In genomic region chr12:2605301-2605700, GRCh38 we compare ENCODE assay signal across 36 cellular contexts.
"Had no signal": no experiment of that assay in that cellular context is flagged by ENCODE, and none has a peak within 500 bp of the region (broad histone marks: within the 10 kb centered on the region; RNA-seq: fewer than 3 reads in every experiment).

No MANE protein-coding gene starts in this region.

- H3K9me3 ChIP-seq: adrenal gland, body of pancreas had no signal

- H3K4me3 ChIP-seq: adrenal gland, body of pancreas had no signal

- H3K27ac Mint-ChIP-seq: activated B cell treated with CpG ODN at 0.5 μM for 24 hours; activated CD4-positive, alpha-beta memory T cell treated with anti-CD3 and anti-CD28 coated beads for 36 hours; activated CD4-positive, alpha-beta T cell treated with anti-CD3 and anti-CD28 coated beads, Interleukin-2, amount 10 ng/mL, durations not matched to agents 24 days and 14 days; activated CD8-positive, alpha-beta T cell treated with anti-CD3 and anti-CD28 coated beads for 36 hours; activated naive CD4-positive, alpha-beta T cell treated with anti-CD3 and anti-CD28 coated beads for 36 hours; activated naive CD4-positive, alpha-beta T cell treated with anti-CD3 and anti-CD28 coated beads, Interleukin-2, amount 50 U/mL, for 72 hours; activated naive CD8-positive, alpha-beta T cell treated with anti-CD3 and anti-CD28 coated beads for 36 hours; activated T-cell treated with anti-CD3 and anti-CD28 coated beads, Interleukin-2, amount 50 U/mL, for 72 hours; activated T-helper 1 cell treated with anti-CD3 and anti-CD28 coated beads, Interleukin-12 subunit alpha, Interleukin-12 subunit beta, Interleukin-2, Interleukin-4 antibody, amounts not matched to agents 30 ng/mL and 10 ng/mL and 1 ng/mL, durations not matched to agents 14 hours and 24 hours and 36 hours; activated T-helper 17 cell treated with anti-CD3 and anti-CD28 coated beads, Interleukin-2, amount 50 U/mL, for 72 hours; T-helper 1 cell treated with Interleukin-12 subunit alpha and Interleukin-12 subunit beta and Interleukin-4 antibody, amounts not matched to agents 30 μg/mL and 1 μg/mL, for 36 hours; T-helper 2 cell treated with Interferon-gamma antibody and Interleukin-4, amounts not matched to agents 5 μg/mL and 100 μg/mL, for 36 hours had no signal

- H3K36me3 Mint-ChIP-seq: activated CD4-positive, alpha-beta memory T cell treated with anti-CD3 and anti-CD28 coated beads for 36 hours; activated naive CD4-positive, alpha-beta T cell treated with anti-CD3 and anti-CD28 coated beads, Interleukin-2, amount 50 U/mL, for 72 hours; activated naive CD8-positive, alpha-beta T cell treated with anti-CD3 and anti-CD28 coated beads for 36 hours had no signal

- H3K27ac ChIP-seq: adrenal gland, body of pancreas, brain microvascular endothelial cell, VCaP had no signal

- H3K4me3 Mint-ChIP-seq: activated B cell treated with CpG ODN at 0.5 μM for 24 hours; activated CD4-positive, alpha-beta memory T cell treated with anti-CD3 and anti-CD28 coated beads for 36 hours; activated CD4-positive, alpha-beta T cell treated with anti-CD3 and anti-CD28 coated beads, Interleukin-2, amount 10 ng/mL, durations not matched to agents 24 days and 14 days; activated CD8-positive, alpha-beta T cell treated with anti-CD3 and anti-CD28 coated beads for 36 hours; activated naive CD4-positive, alpha-beta T cell treated with anti-CD3 and anti-CD28 coated beads for 36 hours; activated naive CD8-positive, alpha-beta T cell treated with anti-CD3 and anti-CD28 coated beads for 36 hours; activated T-cell treated with anti-CD3 and anti-CD28 coated beads, Interleukin-2, amount 50 U/mL, for 4 hours; activated T-cell treated with anti-CD3 and anti-CD28 coated beads, Interleukin-2, amount 50 U/mL, for 72 hours; activated T-helper 1 cell treated with anti-CD3 and anti-CD28 coated beads, Interleukin-12 subunit alpha, Interleukin-12 subunit beta, Interleukin-2, Interleukin-4 antibody, amounts not matched to agents 30 ng/mL and 10 ng/mL and 1 ng/mL, durations not matched to agents 14 hours and 24 hours and 36 hours; activated T-helper 17 cell treated with anti-CD3 and anti-CD28 coated beads, Interleukin-2, amount 50 U/mL, for 72 hours; T-helper 1 cell treated with Interleukin-12 subunit alpha and Interleukin-12 subunit beta and Interleukin-4 antibody, amounts not matched to agents 30 μg/mL and 1 μg/mL, for 36 hours; T-helper 2 cell treated with Interferon-gamma antibody and Interleukin-4, amounts not matched to agents 5 μg/mL and 100 μg/mL, for 36 hours had no signal

- H3K4me1 Mint-ChIP-seq: activated B cell treated with CpG ODN at 0.5 μM for 24 hours had no signal

- H3K4me1 ChIP-seq: adrenal gland had no signal

- H3K36me3 ChIP-seq: adrenal gland, brain microvascular endothelial cell had no signal

- DNase-seq: activated B cell treated with CpG ODN at 0.5 μM for 24 hours; activated CD4-positive, alpha-beta memory T cell treated with anti-CD3 and anti-CD28 coated beads for 36 hours; activated CD4-positive, alpha-beta T cell treated with anti-CD3 and anti-CD28 coated beads for 4 hours; activated CD4-positive, alpha-beta T cell treated with anti-CD3 and anti-CD28 coated beads, Interleukin-2, amount 10 ng/mL, durations not matched to agents 24 days and 14 days; activated CD4-positive, alpha-beta T cell treated with anti-CD3 and anti-CD28 coated beads, Interleukin-2, amount 50 U/mL, for 1 hour; activated CD4-positive, alpha-beta T cell treated with anti-CD3 and anti-CD28 coated beads, Interleukin-2, amount 50 U/mL, for 4 hours; activated CD4-positive, CD25-positive, alpha-beta regulatory T cell treated with anti-CD3 and anti-CD28 coated beads, Interleukin-2, amount 50 U/mL, for 72 hours; activated CD8-positive, alpha-beta memory T cell treated with anti-CD3 and anti-CD28 coated beads, Interleukin-2, amount 50 U/mL, for 4 hours; activated CD8-positive, alpha-beta T cell treated with anti-CD3 and anti-CD28 coated beads for 36 hours; activated effector memory CD4-positive, alpha-beta T cell treated with anti-CD3 and anti-CD28 coated beads, Interleukin-2, amount 50 U/mL, for 16 hours; activated gamma-delta T cell treated with Interleukin-2 at 50 U/mL for 16 hours; activated naive CD4-positive, alpha-beta T cell; activated naive CD4-positive, alpha-beta T cell treated with anti-CD3 and anti-CD28 coated beads for 36 hours; activated naive CD4-positive, alpha-beta T cell treated with anti-CD3 and anti-CD28 coated beads, Interleukin-2, amount 50 U/mL, for 16 hours; activated naive CD8-positive, alpha-beta T cell treated with anti-CD3 and anti-CD28 coated beads for 36 hours; activated T-cell treated with anti-CD3 and anti-CD28 coated beads for 4 hours; activated T-cell treated with anti-CD3 and anti-CD28 coated beads, Interleukin-2, amount 50 U/mL, for 1 hour; activated T-cell treated with anti-CD3 and anti-CD28 coated beads, Interleukin-2, amount 50 U/mL, for 4 hours; activated T-cell treated with anti-CD3 and anti-CD28 coated beads, Interleukin-2, amount 50 U/mL, for 72 hours; adrenal gland; amniotic stem cell; body of pancreas; brain microvascular endothelial cell; central memory CD4-positive, alpha-beta T cell; SW 1271; T-helper 1 cell; T-helper 2 cell; T-helper 9 cell had no signal

- H3K9me3 Mint-ChIP-seq: activated B cell treated with CpG ODN at 0.5 μM for 24 hours; activated CD4-positive, alpha-beta memory T cell treated with anti-CD3 and anti-CD28 coated beads for 36 hours; activated CD4-positive, alpha-beta T cell treated with anti-CD3 and anti-CD28 coated beads, Interleukin-2, amount 10 ng/mL, durations not matched to agents 24 days and 14 days; activated CD8-positive, alpha-beta T cell treated with anti-CD3 and anti-CD28 coated beads for 36 hours; activated naive CD4-positive, alpha-beta T cell treated with anti-CD3 and anti-CD28 coated beads for 36 hours; activated naive CD4-positive, alpha-beta T cell treated with anti-CD3 and anti-CD28 coated beads, Interleukin-2, amount 50 U/mL, for 72 hours; activated naive CD8-positive, alpha-beta T cell treated with anti-CD3 and anti-CD28 coated beads for 36 hours; activated T-cell treated with anti-CD3 and anti-CD28 coated beads, Interleukin-2, amount 50 U/mL, for 4 hours; activated T-cell treated with anti-CD3 and anti-CD28 coated beads, Interleukin-2, amount 50 U/mL, for 72 hours; activated T-helper 1 cell treated with anti-CD3 and anti-CD28 coated beads, Interleukin-12 subunit alpha, Interleukin-12 subunit beta, Interleukin-2, Interleukin-4 antibody, amounts not matched to agents 30 ng/mL and 10 ng/mL and 1 ng/mL, durations not matched to agents 14 hours and 24 hours and 36 hours; activated T-helper 17 cell treated with anti-CD3 and anti-CD28 coated beads, Interleukin-2, amount 50 U/mL, for 72 hours; T-helper 1 cell treated with Interleukin-12 subunit alpha and Interleukin-12 subunit beta and Interleukin-4 antibody, amounts not matched to agents 30 μg/mL and 1 μg/mL, for 36 hours; T-helper 2 cell treated with Interferon-gamma antibody and Interleukin-4, amounts not matched to agents 5 μg/mL and 100 μg/mL, for 36 hours had no signal

- H3K27me3 ChIP-seq: adrenal gland, brain microvascular endothelial cell had no signal

- FAIRE-seq: astrocyte, TTC549 had no signal
